ENCODE assay signal across 1 cellular context in genomic region chr12:74537707-74538385, GRCh38.
A peak's percentile ranks its signal among the peaks of the same experiment; 100 is the strongest.
TF ChIP-seq lines count a peak whose summit lies in the region.

TSS of gene ATXN7L3B (plus strand) at chr12:74537835. CDS start at chr12:74538113, 278 bp downstream.

TF ChIP-seq in K562, 482 proteins besides CTCF, POLR2A, EP300 and RAD21 (continued from another document and continues in another):
- TF ChIP-seq ZBTB34 (CRISPR knock-in tag; IDR thresholded peaks at IDR 0.05) (no peak), TAF15 (IDR thresholded peaks at IDR 0.05; ENCODE audit: low read depth, low read length) (no peak), SLC30A9 (CRISPR knock-in tag; IDR thresholded peaks at IDR 0.05) (no peak), NR2C2 (CRISPR knock-in tag; IDR thresholded peaks at IDR 0.05) (no peak), NR2C2 (tag; IDR thresholded peaks at IDR 0.05) (0 out of 2 replicates have a peak, but pooled peaks have one; percentile 2), SAFB (IDR thresholded peaks at IDR 0.05; ENCODE audit: borderline replicate concordance, low read depth, low read length) (no peak), HNRNPK (IDR thresholded peaks at IDR 0.05; ENCODE audit: low read depth, low read length, poor library complexity, severe bottlenecking) (no peak), ZNF253 (CRISPR knock-in tag; conservative IDR thresholded peaks at IDR 0.05) (no peak), ZNF644 (tag; IDR thresholded peaks at IDR 0.05; ENCODE audit: low read depth) (no peak), PHB (CRISPR knock-in tag; IDR thresholded peaks at IDR 0.05) (no peak), NCOA4 (IDR thresholded peaks at IDR 0.05; ENCODE audit: partially characterized antibody) (no peak), SIX5 (IDR thresholded peaks at IDR 0.05; ENCODE audit: borderline replicate concordance in 1 of 2, insufficient read depth in 1 of 2, low read depth in 1 of 2, low read length in 2 of 2) (no peak), MAFK (IDR thresholded peaks at IDR 0.05; ENCODE audit: low read length) (no peak), YBX1 (IDR thresholded peaks at IDR 0.05) (no peak), ELK1 (CRISPR knock-in tag; IDR thresholded peaks at IDR 0.05) (no peak), ZNF274 (IDR thresholded peaks at IDR 0.05; ENCODE audit: borderline replicate concordance, low read depth, low read length) (no peak), BCOR (IDR thresholded peaks at IDR 0.05) (no peak), NFE2 (IDR thresholded peaks at IDR 0.05; ENCODE audit: low read depth) (no peak), FOXJ3 (CRISPR knock-in tag; IDR thresholded peaks at IDR 0.05) (peak; percentile 62), ZNF347 (CRISPR knock-in tag; IDR thresholded peaks at IDR 0.05; ENCODE audit: low read depth) (no peak), ZNF354B (CRISPR knock-in tag; IDR thresholded peaks at IDR 0.05) (no peak), HNRNPLL (IDR thresholded peaks at IDR 0.05; ENCODE audit: low read depth, low read length, poor library complexity, severe bottlenecking) (peak; percentile 43), TEAD4 (IDR thresholded peaks at IDR 0.05; ENCODE audit: low read length) (peak; percentile 29; the same call in 1 of the 2 replicates), TEAD4 (CRISPR knock-in tag; IDR thresholded peaks at IDR 0.05; ENCODE audit: borderline replicate concordance) (no peak), ZNF830 (CRISPR knock-in tag; IDR thresholded peaks at IDR 0.05) (no peak), PATZ1 (CRISPR knock-in tag; IDR thresholded peaks at IDR 0.05; ENCODE audit: borderline replicate concordance) (no peak), ZNF133 (CRISPR knock-in tag; IDR thresholded peaks at IDR 0.05) (no peak), E2F6 (IDR thresholded peaks at IDR 0.05; ENCODE audit: borderline replicate concordance in 1 of 2, extremely low read depth in 1 of 2, insufficient read depth in 1 of 2, insufficient read length in 1 of 2, low read depth in 1 of 2, low read length in 1 of 2, poor library complexity in 1 of 2, severe bottlenecking in 1 of 2) (peak in 1 of 2 experiments; percentile 48), MYBL2 (IDR thresholded peaks at IDR 0.05; ENCODE audit: low read depth) (no peak), MYBL2 (CRISPR knock-in tag; IDR thresholded peaks at IDR 0.05; ENCODE audit: borderline replicate concordance) (no peak), JUND (IDR thresholded peaks at IDR 0.05; ENCODE audit: borderline replicate concordance, low read depth, low read length) (peak; percentile 14; the same call in 1 of the 2 replicates), JUND (tag; IDR thresholded peaks at IDR 0.05; ENCODE audit: borderline replicate concordance, low read depth, low read length) (no peak; the same call in 2 of the 3 replicates), MAX (CRISPR knock-in tag; IDR thresholded peaks at IDR 0.05) (no peak), USF2 (CRISPR knock-in tag; IDR thresholded peaks at IDR 0.05) (no peak), MECOM (CRISPR knock-in tag; IDR thresholded peaks at IDR 0.05) (no peak), HMGN3 (IDR thresholded peaks at IDR 0.05; ENCODE audit: borderline replicate concordance, extremely low read depth, insufficient read length, low read depth, low read length) (peak; percentile 79), ZNF311 (CRISPR knock-in tag; IDR thresholded peaks at IDR 0.05) (no peak), NFIC (IDR thresholded peaks at IDR 0.05) (peak; percentile 96), TCF15 (CRISPR knock-in tag; IDR thresholded peaks at IDR 0.05) (no peak), ZNF740 (CRISPR knock-in tag; IDR thresholded peaks at IDR 0.05) (no peak), ZNF740 (tag; IDR thresholded peaks at IDR 0.05) (no peak), PTBP1 (IDR thresholded peaks at IDR 0.05; ENCODE audit: low read depth, low read length) (no peak), NEUROD1 (IDR thresholded peaks at IDR 0.05; ENCODE audit: borderline replicate concordance, low read depth, low read length, partially characterized antibody) (no peak), HNRNPL (IDR thresholded peaks at IDR 0.05; ENCODE audit: low read depth, low read length) (no peak), ZNF384 (IDR thresholded peaks at IDR 0.05; ENCODE audit: low read depth, low read length) (no peak), RNF219 (CRISPR knock-in tag; IDR thresholded peaks at IDR 0.05) (no peak), ZNF778 (CRISPR knock-in tag; IDR thresholded peaks at IDR 0.05) (no peak), SP1 (CRISPR knock-in tag; IDR thresholded peaks at IDR 0.05) (peak; percentile 21; the same call in 1 of the 2 replicates), ETS2 (tag; IDR thresholded peaks at IDR 0.05; ENCODE audit: borderline replicate concordance, poor library complexity, severe bottlenecking) (no peak), ZBTB49 (CRISPR knock-in tag; IDR thresholded peaks at IDR 0.05; ENCODE audit: borderline replicate concordance) (no peak), LCOR (CRISPR knock-in tag; IDR thresholded peaks at IDR 0.05) (no peak), NFXL1 (CRISPR knock-in tag; IDR thresholded peaks at IDR 0.05) (no peak), ZZZ3 (IDR thresholded peaks at IDR 0.05) (peak; percentile 97), POLR2AphosphoS2 (IDR thresholded peaks at IDR 0.05; ENCODE audit: low read length) (no peak), MTA2 (IDR thresholded peaks at IDR 0.05; ENCODE audit: low read depth) (no peak), PBX2 (CRISPR knock-in tag; IDR thresholded peaks at IDR 0.05; ENCODE audit: low read depth) (no peak), PBX2 (tag; conservative IDR thresholded peaks at IDR 0.05; ENCODE audit: low read depth) (no peak), RFX7 (CRISPR knock-in tag; IDR thresholded peaks at IDR 0.05) (no peak), HLTF (IDR thresholded peaks at IDR 0.05) (0 out of 2 replicates have a peak, but pooled peaks have one; percentile 34), ZNF217 (CRISPR knock-in tag; IDR thresholded peaks at IDR 0.05) (no peak), TARDBP (IDR thresholded peaks at IDR 0.05) (no peak), JUNB (CRISPR knock-in tag; conservative IDR thresholded peaks at IDR 0.05) (no peak)
